ENCODE assay signal across 8 cellular contexts in the genomic region with DNA sequence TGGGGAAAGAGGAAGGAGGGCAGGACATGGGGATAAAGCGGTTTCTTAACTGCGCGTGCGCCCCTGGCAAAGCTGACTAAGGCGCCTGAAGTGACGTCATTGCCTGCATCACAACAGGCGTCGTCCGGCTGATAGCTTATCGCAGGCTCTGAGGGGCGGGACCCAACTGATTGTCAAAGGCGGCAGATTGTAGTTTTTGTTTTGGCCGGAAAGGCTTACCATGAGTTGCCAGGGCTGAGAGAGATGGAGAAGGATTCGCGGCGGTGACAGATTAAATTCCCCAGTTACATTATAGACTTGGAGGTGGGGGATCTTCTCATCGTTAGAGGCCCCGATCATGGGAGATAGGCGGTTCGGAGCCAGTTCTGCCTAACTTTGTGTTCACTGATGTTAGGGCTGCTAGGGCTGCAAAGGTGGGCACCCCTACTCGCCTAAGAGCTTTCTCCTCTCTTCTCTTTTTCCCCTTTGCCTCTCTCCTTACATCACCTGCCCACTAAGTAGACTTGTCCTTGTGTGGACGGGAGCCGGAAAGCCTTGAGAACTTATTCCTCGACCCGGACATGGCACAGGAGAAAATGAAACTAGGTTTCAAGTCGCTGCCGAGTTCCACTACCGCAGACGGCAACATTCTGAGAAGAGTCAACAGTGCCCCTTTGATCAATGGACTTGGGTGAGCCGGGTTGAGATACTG. TPM values are rescaled to one million over a fixed set of nuclear protein-coding genes. Genes with fewer than 3 reads are reported as not detected.
DNase-seq lines count a peak whose midpoint lies in the region; ATAC-seq and TF ChIP-seq lines count a peak whose summit lies in the region.

No MANE protein-coding gene starts in this region.

- H3K4me3 Mint-ChIP-seq in activated naive CD8-positive, alpha-beta T cell = peak overlapping the region; percentile 96
- H3K4me3 Mint-ChIP-seq in glutamatergic neuron (ENCODE audit: unreplicated experiment) (peak overlapping the region; percentile 96), osteocyte (ENCODE audit: unreplicated experiment) (peak overlapping the region; percentile 92)

- no peaks in the 10 kb centered on the region for H3K9me3 Mint-ChIP-seq in activated naive CD8-positive, alpha-beta T cell (ENCODE audit: low read depth)
- peaks cover 2% of the 10 kb centered on the region for H3K9me3 Mint-ChIP-seq in glutamatergic neuron (ENCODE audit: unreplicated experiment)
- H3K9me3 Mint-ChIP-seq in osteocyte (ENCODE audit: unreplicated experiment) = no peaks in the 10 kb centered on the region

- TF ChIP-seq POLR2A in GM10847 (IDR thresholded peaks at IDR 0.05; ENCODE audit: extremely low read depth, insufficient read length) = peak; percentile 22

- H3K27me3 Mint-ChIP-seq in activated naive CD8-positive, alpha-beta T cell = no peaks in the 10 kb centered on the region
- H3K27me3 Mint-ChIP-seq in glutamatergic neuron (ENCODE audit: unreplicated experiment) = no peaks in the 10 kb centered on the region
- H3K27me3 Mint-ChIP-seq in osteocyte (ENCODE audit: unreplicated experiment) = no peaks in the 10 kb centered on the region

- no peaks in the 10 kb centered on the region for H3K36me3 ChIP-seq in thymus (ENCODE audit: control insufficient read depth, insufficient read depth)

- H3K27ac Mint-ChIP-seq in activated naive CD8-positive, alpha-beta T cell = peak overlapping the region; percentile 98
- peak overlapping the region; percentile 91 for H3K27ac Mint-ChIP-seq in glutamatergic neuron (ENCODE audit: unreplicated experiment)
- peak overlapping the region; percentile 93 for H3K27ac Mint-ChIP-seq in osteocyte (ENCODE audit: unreplicated experiment)

- H3K27me3 ChIP-seq in thymus (ENCODE audit: control insufficient read depth, insufficient read depth) = no peaks in the 10 kb centered on the region

- H3K27ac ChIP-seq in thymus (ENCODE audit: low read depth) = peak overlapping the region; percentile 91

- no peak for TF ChIP-seq CTCF in glutamatergic neuron (IDR thresholded peaks at IDR 0.05; ENCODE audit: partially characterized antibody, unreplicated experiment)
- TF ChIP-seq CTCF in osteocyte (IDR thresholded peaks at IDR 0.05) = no peak

- H3K36me3 Mint-ChIP-seq in activated naive CD8-positive, alpha-beta T cell = no peaks in the 10 kb centered on the region
- no peaks in the 10 kb centered on the region for H3K36me3 Mint-ChIP-seq in glutamatergic neuron (ENCODE audit: unreplicated experiment)
- no peaks in the 10 kb centered on the region for H3K36me3 Mint-ChIP-seq in osteocyte (ENCODE audit: unreplicated experiment)

- no peaks in the 10 kb centered on the region for H3K9me3 ChIP-seq in thymus (ENCODE audit: control insufficient read depth)

- WGBS in thymus = under 1% methylated on average over 30 of the region's 30 CpGs

- H3K4me1 Mint-ChIP-seq in activated naive CD8-positive, alpha-beta T cell (ENCODE audit: low read depth) = peaks cover 27% of the 10 kb centered on the region
- peaks cover 2% of the 10 kb centered on the region for H3K4me1 Mint-ChIP-seq in glutamatergic neuron (ENCODE audit: low read depth, unreplicated experiment)
- H3K4me1 Mint-ChIP-seq in osteocyte (ENCODE audit: unreplicated experiment) = peaks cover 6% of the 10 kb centered on the region

- DNase-seq in NCI-H1092 treated with DMSO at 0.1 percent for 48 hours (lab: John Stamatoyannopoulos, UW) (peak; percentile 95), SKM-1 (lab: John Stamatoyannopoulos, UW; ENCODE audit: unreplicated experiment) (peak; percentile 62), glutamatergic neuron (peak; percentile 82), osteocyte (ENCODE audit: extremely low spot score, unreplicated experiment) (peak; percentile 89)

- H3K4me3 ChIP-seq in thymus (ENCODE audit: low read length) = peak overlapping the region; percentile 71

- H3K4me1 ChIP-seq in thymus (ENCODE audit: control insufficient read depth, insufficient read depth, low read length) = no peaks in the 10 kb centered on the region

- peak; percentile 82 for ATAC-seq in HG02623 (IDR thresholded peaks at IDR 0.05; ENCODE audit: unreplicated experiment)

RNA-seq across cellular contexts. Expression of gene PABIR2, which starts 10.2 kb away (rescaled TPM):
- total RNA-seq in glutamatergic neuron (ENCODE audit: unreplicated experiment) (8.0 TPM), osteocyte (13.5 and 14.0 TPM in 2 replicates)
- 61.0 TPM for polyA plus RNA-seq in thymus

Comparison
In these comparisons a context has a peak if more than half of its experiments do, and no peak if none do; other contexts are left out.
1. Peak in every context shown above with its lines: DNase-seq, ATAC-seq, H3K4me3 ChIP-seq and H3K27ac ChIP-seq.